ENCODE assay signal across 22 cellular contexts in the genomic region with DNA sequence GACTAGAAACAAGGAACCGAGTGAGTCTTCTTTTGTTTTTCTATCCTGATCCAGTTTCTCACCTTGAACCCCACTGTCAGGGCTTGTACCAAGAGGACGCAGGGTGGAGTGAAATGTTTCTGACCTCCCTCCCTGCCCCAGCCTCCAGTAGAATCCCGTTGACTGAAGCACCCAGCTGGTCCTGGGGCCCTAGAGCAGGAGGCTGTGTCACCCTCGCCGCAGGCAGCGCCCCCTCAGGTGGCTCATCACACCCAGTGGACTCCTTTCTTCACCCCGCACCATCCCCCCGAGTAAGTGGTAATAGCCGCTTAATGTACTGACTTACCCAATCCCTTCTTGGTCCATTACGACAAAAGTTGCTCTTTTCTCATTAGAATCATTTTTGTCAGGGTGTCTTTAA. TPM values are rescaled to one million over a fixed set of nuclear protein-coding genes. Genes with fewer than 3 reads are reported as not detected.
DNase-seq lines count a peak whose midpoint lies in the region; ATAC-seq and TF ChIP-seq lines count a peak whose summit lies in the region.
"Had no signal": no experiment of that assay in that cellular context is flagged by ENCODE, and none has a peak within 500 bp of the region (broad histone marks: within the 10 kb centered on the region; RNA-seq: fewer than 3 reads in every experiment).

No MANE protein-coding gene starts in this region.

- no peak for TF ChIP-seq EP300 in SK-N-SH (IDR thresholded peaks at IDR 0.05; ENCODE audit: borderline replicate concordance in 1 of 2, low read depth in 1 of 2, low read length in 1 of 2)

- H3K36me3 Mint-ChIP-seq in brain = peaks cover 29% of the 10 kb centered on the region

- H3K27ac Mint-ChIP-seq in brain = peak overlapping the region in 3 of 5 experiments; percentile 38 to 87 (median 64)
- H3K27ac Mint-ChIP-seq: activated naive CD8-positive, alpha-beta T cell treated with anti-CD3 and anti-CD28 coated beads, Interleukin-2, amount 50 U/mL, for 24 hours; activated T-cell treated with anti-CD3 and anti-CD28 coated beads, Interleukin-2, amount 50 U/mL, for 24 hours; T-cell had no signal

- peaks cover 11 to 16% of the 10 kb centered on the region in 2 experiments; a peak in 3 of 4 replicates for H3K4me1 ChIP-seq in SK-N-SH (ENCODE audit: control insufficient read depth in 1 of 2, insufficient read depth in 2 of 2, low read depth in 1 of 2, low read length in 1 of 2)
- H3K4me1 ChIP-seq: parathyroid adenoma had no signal

- DNase-seq in SK-N-SH (no peak), T1000 (lab: John Stamatoyannopoulos, UW) (no peak), HT-29 (ENCODE audit: low spot score) (no peak)
- DNase-seq in activated naive CD4-positive, alpha-beta T cell (lab: John Stamatoyannopoulos, UW) = no peak
- DNase-seq: 8988T; activated gamma-delta T cell treated with Interleukin-2 at 50 U/mL for 16 hours; activated naive CD8-positive, alpha-beta T cell treated with anti-CD3 and anti-CD28 coated beads, Interleukin-2, amount 50 U/mL, for 24 hours; activated T-cell treated with anti-CD3 and anti-CD28 coated beads, Interleukin-2, amount 50 U/mL, for 24 hours; CD4-positive, alpha-beta memory T cell; effector CD8-positive, alpha-beta T cell; Karpas-422; NCI-H146; SJCRH30; spleen; T-cell had no signal

- no peaks in the 10 kb centered on the region for H3K79me2 ChIP-seq in SK-N-SH (ENCODE audit: insufficient read depth)
- H3K79me2 ChIP-seq: parathyroid adenoma had no signal

- no peaks in the 10 kb centered on the region for H3K27me3 ChIP-seq in SK-N-SH (ENCODE audit: insufficient read depth)
- H3K27me3 ChIP-seq in layer of hippocampus (ENCODE audit: control insufficient read depth, insufficient read depth, low read length) = no peaks in the 10 kb centered on the region
- H3K27me3 ChIP-seq: right atrium auricular region, SJCRH30, spleen had no signal

- no peak overlapping the region for H3K4me3 ChIP-seq in SK-N-SH (ENCODE audit: low read depth in 2 of 2, low read length in 1 of 2)
- H3K4me3 ChIP-seq: lung, right atrium auricular region, SJCRH30, spleen had no signal

- no peak overlapping the region for H3K4me3 Mint-ChIP-seq in brain
- H3K4me3 Mint-ChIP-seq: activated naive CD8-positive, alpha-beta T cell treated with anti-CD3 and anti-CD28 coated beads, Interleukin-2, amount 50 U/mL, for 24 hours; activated T-cell treated with anti-CD3 and anti-CD28 coated beads, Interleukin-2, amount 50 U/mL, for 24 hours; CD4-positive, alpha-beta memory T cell; T-cell had no signal

- ATAC-seq in SK-N-SH treated with all-trans-retinoic acid at 6 μM for 48 hours = no peak
- ATAC-seq: activated naive CD8-positive, alpha-beta T cell treated with anti-CD3 and anti-CD28 coated beads, Interleukin-2, amount 50 U/mL, for 24 hours; T-cell had no signal

- no peaks in the 10 kb centered on the region for H3K27me3 Mint-ChIP-seq in brain
- H3K27me3 Mint-ChIP-seq: activated naive CD8-positive, alpha-beta T cell treated with anti-CD3 and anti-CD28 coated beads, Interleukin-2, amount 50 U/mL, for 24 hours; activated T-cell treated with anti-CD3 and anti-CD28 coated beads, Interleukin-2, amount 50 U/mL, for 24 hours; CD4-positive, alpha-beta memory T cell had no signal

- H3K9ac ChIP-seq in SK-N-SH = no peak overlapping the region
- H3K9ac ChIP-seq: parathyroid adenoma had no signal

- H3K4me1 Mint-ChIP-seq in brain = peaks cover 82% of the 10 kb centered on the region

- CTCF ChIA-PET in SK-N-SH (lab: Yijun Ruan, JAX) = interaction anchor here (1.1 to 6.8 kb wide), 3 partner anchors 18 to 111 kb away, joined by 3 to 43 read pairs (median 4); no protein-coding TSS in a partner anchor

- H4K20me1 ChIP-seq in SK-N-SH (ENCODE audit: insufficient read depth) = no peaks in the 10 kb centered on the region

- no peak for TF ChIP-seq CTCF in SK-N-SH (IDR thresholded peaks at IDR 0.05)
- TF ChIP-seq CTCF in brain (conservative IDR thresholded peaks at IDR 0.05) = no peak

- 0 out of 2 replicates have a peak overlapping the region, but pooled peaks have one; percentile 4 for H3K4me2 ChIP-seq in SK-N-SH

- no peak overlapping the region for H3K27ac ChIP-seq in SK-N-SH (ENCODE audit: low read depth in 2 of 2, low read length in 1 of 2)
- H3K27ac ChIP-seq in layer of hippocampus (ENCODE audit: low read depth, low read length) = peak overlapping the region; percentile 96
- peak overlapping the region; percentile 98 for H3K27ac ChIP-seq in temporal lobe (ENCODE audit: low read depth, low read length)
- H3K27ac ChIP-seq: parathyroid adenoma, right atrium auricular region, SJCRH30 had no signal

- no peaks in the 10 kb centered on the region for H3K9me3 Mint-ChIP-seq in brain
- H3K9me3 Mint-ChIP-seq: activated naive CD8-positive, alpha-beta T cell treated with anti-CD3 and anti-CD28 coated beads, Interleukin-2, amount 50 U/mL, for 24 hours; activated T-cell treated with anti-CD3 and anti-CD28 coated beads, Interleukin-2, amount 50 U/mL, for 24 hours; CD4-positive, alpha-beta memory T cell; T-cell had no signal

- no peaks in the 10 kb centered on the region for H3F3A ChIP-seq in SK-N-SH (replicated peaks; ENCODE audit: insufficient read depth)

- POLR2A ChIA-PET in SK-N-SH (lab: Yijun Ruan, JAX) = no interaction called here

- peaks cover 0 to 5% of the 10 kb centered on the region in 2 experiments for H3K36me3 ChIP-seq in SK-N-SH (replicated peaks in 1 of 2; ENCODE audit: control insufficient read depth in 1 of 2, insufficient read depth in 2 of 2, low read length in 1 of 2)
- H3K36me3 ChIP-seq: right atrium auricular region had no signal

- 95% methylated on average over 10 of the region's 10 CpGs for WGBS in SK-N-SH (ENCODE audit: low lambda C conversion rate)

- no peak overlapping the region for H2AFZ ChIP-seq in SK-N-SH (ENCODE audit: low read depth)
- H2AFZ ChIP-seq: parathyroid adenoma had no signal

- no peaks in the 10 kb centered on the region for H3K9me3 ChIP-seq in SK-N-SH
- H3K9me3 ChIP-seq: right atrium auricular region, SJCRH30, spleen had no signal

- no peaks in the 10 kb centered on the region for H3K9me2 ChIP-seq in SK-N-SH

- no peak for TF ChIP-seq RAD21 in SK-N-SH (IDR thresholded peaks at IDR 0.05; ENCODE audit: low read length)

TF ChIP-seq in SK-N-SH, 30 proteins besides CTCF, POLR2A, EP300 and RAD21 (continues in another document):
- TF ChIP-seq FOSL2 (IDR thresholded peaks at IDR 0.05; ENCODE audit: borderline replicate concordance, low read depth) (no peak), POLR2AphosphoS5 (IDR thresholded peaks at IDR 0.05; ENCODE audit: low read depth, low read length) (no peak), USF2 (IDR thresholded peaks at IDR 0.05; ENCODE audit: borderline replicate concordance, low read depth, low read length) (no peak)

TF ChIP-seq in SK-N-SH treated with all-trans-retinoic acid at 6 μM for 48 hours, 23 proteins besides CTCF, POLR2A, EP300 and RAD21:
- TF ChIP-seq ZNF70 (CRISPR knock-in tag; IDR thresholded peaks at IDR 0.05) (no peak), TOX (CRISPR knock-in tag; IDR thresholded peaks at IDR 0.05; ENCODE audit: borderline replicate concordance) (no peak), ZC3H10 (CRISPR knock-in tag; IDR thresholded peaks at IDR 0.05) (no peak), ZFP30 (CRISPR knock-in tag; IDR thresholded peaks at IDR 0.05) (no peak), OSR1 (CRISPR knock-in tag; IDR thresholded peaks at IDR 0.05) (no peak), BACH2 (CRISPR knock-in tag; IDR thresholded peaks at IDR 0.05; ENCODE audit: borderline replicate concordance) (no peak), SNAI2 (CRISPR knock-in tag; IDR thresholded peaks at IDR 0.05) (no peak), ZNF565 (CRISPR knock-in tag; conservative IDR thresholded peaks at IDR 0.05; ENCODE audit: low read depth) (no peak), GLIS3 (CRISPR knock-in tag; IDR thresholded peaks at IDR 0.05) (no peak), CSDC2 (CRISPR knock-in tag; IDR thresholded peaks at IDR 0.05) (no peak), ZNF8 (CRISPR knock-in tag; IDR thresholded peaks at IDR 0.05) (no peak), ARNTL (CRISPR knock-in tag; IDR thresholded peaks at IDR 0.05; ENCODE audit: borderline replicate concordance, low read depth) (no peak), RARB (CRISPR knock-in tag; IDR thresholded peaks at IDR 0.05) (no peak), CSRNP3 (CRISPR knock-in tag; IDR thresholded peaks at IDR 0.05) (no peak), ISL1 (CRISPR knock-in tag; IDR thresholded peaks at IDR 0.05) (no peak), TCF4 (CRISPR knock-in tag; IDR thresholded peaks at IDR 0.05; ENCODE audit: borderline replicate concordance) (no peak), PPARA (CRISPR knock-in tag; IDR thresholded peaks at IDR 0.05; ENCODE audit: borderline replicate concordance) (no peak)
- TF ChIP-seq, protein P1, sequence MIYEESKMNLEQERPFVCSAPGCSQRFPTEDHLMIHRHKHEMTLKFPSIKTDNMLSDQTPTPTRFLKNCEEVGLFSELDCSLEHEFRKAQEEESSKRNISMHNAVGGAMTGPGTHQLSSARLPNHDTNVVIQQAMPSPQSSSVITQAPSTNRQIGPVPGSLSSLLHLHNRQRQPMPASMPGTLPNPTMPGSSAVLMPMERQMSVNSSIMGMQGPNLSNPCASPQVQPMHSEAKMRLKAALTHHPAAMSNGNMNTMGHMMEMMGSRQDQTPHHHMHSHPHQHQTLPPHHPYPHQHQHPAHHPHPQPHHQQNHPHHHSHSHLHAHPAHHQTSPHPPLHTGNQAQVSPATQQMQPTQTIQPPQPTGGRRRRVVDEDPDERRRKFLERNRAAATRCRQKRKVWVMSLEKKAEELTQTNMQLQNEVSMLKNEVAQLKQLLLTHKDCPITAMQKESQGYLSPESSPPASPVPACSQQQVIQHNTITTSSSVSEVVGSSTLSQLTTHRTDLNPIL (CRISPR knock-in tag; IDR thresholded peaks at IDR 0.05; ENCODE audit: low read depth) = no peak

RNA-seq across cellular contexts. Expression of gene MVB12B, which starts 53.8 kb away (rescaled TPM):
- polyA plus RNA-seq in SK-N-SH (2012; rRNA removed) = 3.7 and 5.1 TPM in 2 replicates
- 4.4 and 6.2 TPM in 2 replicates for polyA plus RNA-seq in SK-N-SH (2012; cell fraction: cytosol; rRNA removed)
- 6.4 and 6.8 TPM in 2 replicates for polyA plus RNA-seq in SK-N-SH (2012; cell fraction: nucleus; rRNA removed)
- polyA plus RNA-seq in brain (ENCODE audit: insufficient read depth, low read depth, low replicate concordance) = 42.1 TPM
- total RNA-seq in temporal lobe = 29.7 TPM
- 0.10 TPM in 1 of 2 replicates, not detected in the other for total RNA-seq in HT-29 (2014; rRNA removed; shearing (Covaris generic))

Comparison
In these comparisons a context has a peak if more than half of its experiments do, and no peak if none do; other contexts are left out.
1. H3K27ac ChIP-seq: peak in layer of hippocampus (single experiment) and temporal lobe (single experiment); none in SK-N-SH (0 of 2).
2. RNA of gene MVB12B, which starts 53.8 kb away (total RNA-seq): 29.7 TPM in temporal lobe (single experiment); 0.10 TPM in HT-29; every median in the first group is over 10 times any median in the second.